22 cellular contexts compared by ENCODE assay signal in the genomic region with DNA sequence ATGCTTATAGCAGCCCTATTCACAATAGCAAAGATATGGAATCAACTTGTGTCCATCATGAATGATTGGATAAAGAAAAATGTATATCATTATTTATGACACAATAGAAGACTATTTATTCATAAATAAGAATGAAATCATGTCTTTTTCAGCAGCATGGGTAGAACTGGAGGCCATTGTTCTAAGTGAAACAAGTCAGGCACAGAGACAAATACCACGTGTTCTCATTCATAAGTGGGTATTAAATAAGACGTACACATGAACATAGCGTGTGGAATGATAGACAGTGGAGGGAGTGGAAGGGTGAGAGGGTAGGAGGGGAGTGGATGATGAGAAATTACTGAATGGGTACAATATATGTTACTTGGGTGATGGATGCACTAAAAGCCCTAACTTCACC.
A peak's percentile ranks its signal among the peaks of the same experiment; 100 is the strongest.
DNase-seq lines count a peak whose midpoint lies in the region; ATAC-seq, FAIRE-seq and TF ChIP-seq lines count a peak whose summit lies in the region.
"Had no signal": no experiment of that assay in that cellular context is flagged by ENCODE, and none has a peak within 500 bp of the region (broad histone marks: within the 10 kb centered on the region; RNA-seq: fewer than 3 reads in every experiment).

No MANE protein-coding gene starts in this region.

- CTCF ChIA-PET in HepG2 (lab: Yijun Ruan, JAX; ENCODE audit: low intra/inter-chr PET ratio, low total read pairs), result no interaction called here

- no peak for TF ChIP-seq RAD21 in HepG2 (CRISPR knock-in tag; IDR thresholded peaks at IDR 0.05)

- POLR2A ChIA-PET in HepG2 (lab: Yijun Ruan, JAX), result no interaction called here

- 33% methylated on average over 3 of the region's 3 CpGs for WGBS in HepG2 (ENCODE audit: low lambda C conversion rate)
- 69% methylated on average over 3 of the region's 3 CpGs for WGBS in right lobe of liver (ENCODE audit: insufficient coverage, low coverage, low lambda C conversion rate, missing lambda C conversion rate)

- DNase-seq in HepG2 (ENCODE audit: low spot score) (no peak), right lobe of liver (no peak), globus pallidus (ENCODE audit: low spot score) (peak; percentile 77), middle frontal gyrus (ENCODE audit: extremely low spot score, low spot score) (peak; percentile 15), superior temporal gyrus (ENCODE audit: extremely low spot score) (peak; percentile 84)
- no peak for DNase-seq in stimulated activated CD4-positive, alpha-beta T cell treated with anti-CD3 and anti-CD28 coated beads, Interleukin-4, amount 100 ng/mL, for 1 hour
- no peak for DNase-seq in activated T-cell treated with anti-CD3 and anti-CD28 coated beads, Interleukin-2, amount 50 U/mL, for 72 hours
- DNase-seq: CD4-positive, CD25-positive, alpha-beta regulatory T cell; CD8-positive, alpha-beta memory T cell; COR-L47; DMS 273 treated with DMSO at 0.1 percent for 48 hours; DMS53; DND-41; EL; H9 had no signal

- H3K9ac ChIP-seq in HepG2 (ENCODE audit: insufficient read depth, low read depth, low read length), result no peak overlapping the region
- H3K9ac ChIP-seq: BLaER1 treated with 17β-estradiol and CSF1 and Interleukin-3, amounts not matched to agents 10 nM and 100 nM had no signal

- no peak overlapping the region for H3K27ac Mint-ChIP-seq in activated T-cell treated with anti-CD3 and anti-CD28 coated beads, Interleukin-2, amount 50 U/mL, for 72 hours
- H3K27ac Mint-ChIP-seq: B cell; CD4-positive, CD25-positive, alpha-beta regulatory T cell; CD8-positive, alpha-beta memory T cell; H9 had no signal

- H3K36me3 ChIP-seq in HepG2 (replicated peaks in 1 of 2; ENCODE audit: control insufficient read depth in 1 of 2, insufficient read depth in 2 of 2, low read length in 2 of 2) (no peaks in the 10 kb centered on the region), right lobe of liver (no peaks in the 10 kb centered on the region)
- H3K36me3 ChIP-seq: BLaER1 treated with 17β-estradiol and CSF1 and Interleukin-3, amounts not matched to agents 10 nM and 100 nM had no signal

- no peak overlapping the region for H3K4me2 ChIP-seq in HepG2 (ENCODE audit: low read depth, low read length)
- H3K4me2 ChIP-seq: BLaER1 treated with 17β-estradiol and CSF1 and Interleukin-3, amounts not matched to agents 10 nM and 100 nM had no signal

- intact Hi-C loops in HepG2 (cut with micrococcal nuclease; ENCODE audit: unreplicated experiment) (no loop called here), right lobe of liver (cut with DNase I) (no loop called here)

- H3K27me3 ChIP-seq in HepG2 (ENCODE audit: control insufficient read depth in 1 of 2, insufficient read depth in 2 of 2, low read length in 2 of 2) (no peaks in the 10 kb centered on the region), right lobe of liver (no peaks in the 10 kb centered on the region)
- H3K27me3 ChIP-seq: BLaER1 treated with 17β-estradiol and CSF1 and Interleukin-3, amounts not matched to agents 10 nM and 100 nM had no signal

- no peak overlapping the region for H3K4me3 ChIP-seq in HepG2 (replicated peaks in 1 of 3; ENCODE audit: insufficient read depth in 1 of 3, low read depth in 2 of 3, low read length in 3 of 3)
- no peak overlapping the region for H3K4me3 ChIP-seq in right lobe of liver
- H3K4me3 ChIP-seq: BLaER1 treated with 17β-estradiol and CSF1 and Interleukin-3, amounts not matched to agents 10 nM and 100 nM; GM12878 had no signal

- TF ChIP-seq EP300 in HepG2 (IDR thresholded peaks at IDR 0.05; ENCODE audit: low read depth in 2 of 2, low read length in 2 of 2) (no peak), HepG2 (CRISPR knock-in tag; IDR thresholded peaks at IDR 0.05; ENCODE audit: borderline replicate concordance) (no peak)

- H3K27me3 Mint-ChIP-seq in activated T-cell treated with anti-CD3 and anti-CD28 coated beads, Interleukin-2, amount 50 U/mL, for 72 hours (ENCODE audit: low read depth), result no peaks in the 10 kb centered on the region
- H3K27me3 Mint-ChIP-seq: B cell; CD4-positive, CD25-positive, alpha-beta regulatory T cell; CD8-positive, alpha-beta memory T cell had no signal

- TF ChIP-seq POLR2A in HepG2 (IDR thresholded peaks at IDR 0.05; ENCODE audit: insufficient read depth in 1 of 2, low read depth in 2 of 2, low read length in 2 of 2) (no peak), right lobe of liver (IDR thresholded peaks at IDR 0.05) (no peak)

- no peaks in the 10 kb centered on the region for H4K20me1 ChIP-seq in HepG2 (ENCODE audit: insufficient read depth, low read length)
- H4K20me1 ChIP-seq: BLaER1 treated with 17β-estradiol and CSF1 and Interleukin-3, amounts not matched to agents 10 nM and 100 nM had no signal

- peaks cover 0 to 6% of the 10 kb centered on the region in 2 donors for H3K9me3 Mint-ChIP-seq in activated T-cell treated with anti-CD3 and anti-CD28 coated beads, Interleukin-2, amount 50 U/mL, for 72 hours
- H3K9me3 Mint-ChIP-seq: H9 had no signal

- H3K27ac ChIP-seq in HepG2 (ENCODE audit: extremely low read length, insufficient read depth, low read length), result no peak overlapping the region
- no peak overlapping the region for H3K27ac ChIP-seq in right lobe of liver
- H3K27ac ChIP-seq: 22Rv1; BLaER1 treated with 17β-estradiol and CSF1 and Interleukin-3, amounts not matched to agents 10 nM and 100 nM had no signal

- H3K36me3 Mint-ChIP-seq in activated T-cell treated with anti-CD3 and anti-CD28 coated beads, Interleukin-2, amount 50 U/mL, for 72 hours (ENCODE audit: insufficient read depth in 2 of 2), result no peaks in the 10 kb centered on the region
- H3K36me3 Mint-ChIP-seq: CD4-positive, CD25-positive, alpha-beta regulatory T cell; CD8-positive, alpha-beta memory T cell had no signal

- no peak overlapping the region for H3K4me3 Mint-ChIP-seq in activated T-cell treated with anti-CD3 and anti-CD28 coated beads, Interleukin-2, amount 50 U/mL, for 72 hours
- H3K4me3 Mint-ChIP-seq: B cell; CD4-positive, CD25-positive, alpha-beta regulatory T cell; CD8-positive, alpha-beta memory T cell; H9 had no signal

- no peaks in the 10 kb centered on the region for H3K79me2 ChIP-seq in HepG2 (ENCODE audit: insufficient read depth, low read length)

- H2AFZ ChIP-seq in HepG2 (ENCODE audit: low read length), result no peak overlapping the region

- no peaks in the 10 kb centered on the region for H3K9me3 ChIP-seq in HepG2 (ENCODE audit: low read length)
- no peaks in the 10 kb centered on the region for H3K9me3 ChIP-seq in right lobe of liver
- H3K9me3 ChIP-seq: BLaER1 treated with 17β-estradiol and CSF1 and Interleukin-3, amounts not matched to agents 10 nM and 100 nM had no signal

- no peaks in the 10 kb centered on the region for H3K4me1 Mint-ChIP-seq in activated T-cell treated with anti-CD3 and anti-CD28 coated beads, Interleukin-2, amount 50 U/mL, for 72 hours (ENCODE audit: low read depth)
- H3K4me1 Mint-ChIP-seq: B cell; CD4-positive, CD25-positive, alpha-beta regulatory T cell; CD8-positive, alpha-beta memory T cell; H9 had no signal

- TF ChIP-seq CTCF in HepG2 (CRISPR knock-in tag; IDR thresholded peaks at IDR 0.05) (no peak), right lobe of liver (IDR thresholded peaks at IDR 0.05) (no peak)

- in situ Hi-C loops in HepG2 (cut with HindIII; ENCODE audit: extremely low pct_ligation_motif_present, low pct_unique_long_range_greater_than_20kb), result no loop called here

- no TSS peak for BruUV-seq in HepG2 (replicated peaks; lab: Mats Ljungman, UMichigan)

- FAIRE-seq in HepG2 (lab: Jason Lieb, UNC), result no peak
- FAIRE-seq: GM12878, GM19239, H1 had no signal

- H3K4me1 ChIP-seq in HepG2 (ENCODE audit: insufficient read depth, low read length) (no peaks in the 10 kb centered on the region), right lobe of liver (no peaks in the 10 kb centered on the region)
- H3K4me1 ChIP-seq: BLaER1 treated with 17β-estradiol and CSF1 and Interleukin-3, amounts not matched to agents 10 nM and 100 nM had no signal

- ATAC-seq in HepG2 (no peak), right lobe of liver (no peak), HG03442 (IDR thresholded peaks at IDR 0.05; ENCODE audit: unreplicated experiment) (no peak)
- ATAC-seq in activated T-cell treated with anti-CD3 and anti-CD28 coated beads, Interleukin-2, amount 50 U/mL, for 72 hours (replicated peaks in 1 of 2), result no peak
- ATAC-seq: GM12878 had no signal

TF ChIP-seq in HepG2, 621 proteins besides CTCF, POLR2A, EP300 and RAD21:
- TF ChIP-seq, protein P1, sequence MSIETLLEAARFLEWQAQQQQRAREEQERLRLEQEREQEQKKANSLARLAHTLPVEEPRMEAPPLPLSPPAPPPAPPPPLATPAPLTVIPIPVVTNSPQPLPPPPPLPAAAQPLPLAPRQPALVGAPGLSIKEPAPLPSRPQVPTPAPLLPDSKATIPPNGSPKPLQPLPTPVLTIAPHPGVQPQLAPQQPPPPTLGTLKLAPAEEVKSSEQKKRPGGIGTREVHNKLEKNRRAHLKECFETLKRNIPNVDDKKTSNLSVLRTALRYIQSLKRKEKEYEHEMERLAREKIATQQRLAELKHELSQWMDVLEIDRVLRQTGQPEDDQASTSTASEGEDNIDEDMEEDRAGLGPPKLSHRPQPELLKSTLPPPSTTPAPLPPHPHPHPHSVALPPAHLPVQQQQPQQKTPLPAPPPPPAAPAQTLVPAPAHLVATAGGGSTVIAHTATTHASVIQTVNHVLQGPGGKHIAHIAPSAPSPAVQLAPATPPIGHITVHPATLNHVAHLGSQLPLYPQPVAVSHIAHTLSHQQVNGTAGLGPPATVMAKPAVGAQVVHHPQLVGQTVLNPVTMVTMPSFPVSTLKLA (IDR thresholded peaks at IDR 0.05), result 0 out of 2 replicates have a peak, but pooled peaks have one; percentile 20
- TF ChIP-seq BORCS8-MEF2B (CRISPR knock-in tag; IDR thresholded peaks at IDR 0.05), result no peak

Comparison
In these comparisons a context has a peak if more than half of its experiments do, and no peak if none do; other contexts are left out.
1. DNase-seq: peak in globus pallidus (single experiment), middle frontal gyrus (single experiment) and superior temporal gyrus (single experiment); none in HepG2 (single experiment), right lobe of liver (0 of 3), stimulated activated CD4-positive, alpha-beta T cell treated with anti-CD3 and anti-CD28 coated beads, Interleukin-4, amount 100 ng/mL, for 1 hour (single experiment) and activated T-cell treated with anti-CD3 and anti-CD28 coated beads, Interleukin-2, amount 50 U/mL, for 72 hours (0 of 2).